ENCODE assay signal across 8 cellular contexts in genomic region chr17:49763735-49764558, GRCh38. TPM values are rescaled to one million over a fixed set of nuclear protein-coding genes. Genes with fewer than 3 reads are reported as not detected.
DNase-seq lines count a peak whose midpoint lies in the region; ATAC-seq and TF ChIP-seq lines count a peak whose summit lies in the region.

Gene FAM117A (minus strand): TSS chr17:49764131. CDS start chr17:49764087, 44 bp downstream.

- peak; percentile 92 for ATAC-seq in GM21717 (IDR thresholded peaks at IDR 0.05; ENCODE audit: unreplicated experiment)

- intact Hi-C loops in PC-9 (cut with micrococcal nuclease; ENCODE audit: unreplicated experiment), result loop anchor here (1.0 to 2.0 kb wide), 2 partner anchors 24 to 55 kb away; partner anchors contain the start of gene KAT7

- H3K4me1 ChIP-seq in PC-9 (replicated peaks; ENCODE audit: insufficient read depth) (peaks cover 4% of the 10 kb centered on the region; the same call in 1 of the 2 replicates), esophagus (ENCODE audit: control insufficient read depth in 2 of 2, insufficient read depth in 2 of 2, low read length in 1 of 2) (peaks cover 0 to 8% of the 10 kb centered on the region in 2 donors), mucosa of stomach (ENCODE audit: control insufficient read depth, insufficient read depth, low read length) (peaks cover 18% of the 10 kb centered on the region)

- DNase-seq in DMS53 (lab: John Stamatoyannopoulos, UW) (peak; percentile 100), PC-9 (peak; percentile 97 to 99), activated T-cell treated with anti-CD3 and anti-CD28 coated beads for 48 hours (ENCODE audit: low read depth) (peak; percentile 92)
- DNase-seq in Jurkat, Clone E6-1 (ENCODE audit: low read depth, low spot score), result peak; percentile 99
- DNase-seq in stimulated activated CD8-positive, alpha-beta memory T cell treated with anti-CD3 and anti-CD28 coated beads, Interleukin-4, amount 100 ng/mL, for 48 hours, result peak; percentile 96

- POLR2A ChIA-PET in PC-9 (lab: Charles Lee; ENCODE audit: unreplicated experiment), result interaction anchor here (0.5 to 1.2 kb wide), 16 partner anchors 17 to 1099 kb away, joined by 3 to 24 read pairs (median 4); partner anchors contain the start of genes KAT7, PHB1 and SLC35B1

- peak within 1 kb of the TSS; percentile 82 for H3K4me3 ChIP-seq in Jurkat, Clone E6-1 (ENCODE audit: low read length)
- H3K4me3 ChIP-seq in PC-9, result peak within 1 kb of the TSS; percentile 54
- H3K4me3 ChIP-seq in esophagus (ENCODE audit: low read depth in 1 of 2, low read length in 2 of 2), result peak within 1 kb of the TSS; percentile 72 to 91
- H3K4me3 ChIP-seq in mucosa of stomach (ENCODE audit: low read length), result peak within 1 kb of the TSS; percentile 58

- H3F3A ChIP-seq in PC-9 (ENCODE audit: insufficient read depth, low read depth), result 0 out of 2 replicates have a peak, but pooled peaks cover 8% of the 10 kb centered on the region

- H4K20me1 ChIP-seq in PC-9 (ENCODE audit: insufficient read depth), result no peaks in the 10 kb centered on the region

- no peaks in the 10 kb centered on the region for H3K79me2 ChIP-seq in PC-9 (ENCODE audit: low read depth)

- H3K27ac ChIP-seq in PC-9 (no peak within 1 kb of the TSS), esophagus (ENCODE audit: low read depth in 2 of 2, low read length in 1 of 2) (peak within 1 kb of the TSS; percentile 64 to 69)

- BruUV-seq in PC-9 (replicated peaks; lab: Mats Ljungman, UMichigan), result no TSS peak

- H3K36me3 ChIP-seq in PC-9 (ENCODE audit: low read depth) (no peaks in the 10 kb centered on the region), esophagus (ENCODE audit: control insufficient read depth in 2 of 2, insufficient read depth in 2 of 2, low read length in 1 of 2) (no peaks in the 10 kb centered on the region), mucosa of stomach (ENCODE audit: control insufficient read depth, insufficient read depth, low read length) (no peaks in the 10 kb centered on the region)

- H3K9me3 ChIP-seq in PC-9 (ENCODE audit: insufficient read depth, low read depth) (no peaks in the 10 kb centered on the region), esophagus (ENCODE audit: control insufficient read depth in 2 of 2, insufficient read depth in 1 of 2, low read depth in 1 of 2, low read length in 1 of 2) (no peaks in the 10 kb centered on the region), mucosa of stomach (ENCODE audit: control insufficient read depth, low read length) (no peaks in the 10 kb centered on the region)

- WGBS in esophagus, 2 donors, result 0 to 1% methylated on average over 48 to 53 of the region's 53 CpGs

- H2AFZ ChIP-seq in PC-9, result peak within 1 kb of the TSS; percentile 61

- H3K4me2 ChIP-seq in PC-9, result peak within 1 kb of the TSS; percentile 79

- TF ChIP-seq CTCF in PC-9 (conservative IDR thresholded peaks at IDR 0.05), result no peak; the same call in 1 of the 2 replicates

- H3K27me3 ChIP-seq in PC-9 (ENCODE audit: insufficient read depth, low read depth) (no peaks in the 10 kb centered on the region), esophagus (ENCODE audit: control insufficient read depth in 1 of 2, insufficient read depth in 2 of 2, low read length in 2 of 2) (no peaks in the 10 kb centered on the region), mucosa of stomach (ENCODE audit: control insufficient read depth, insufficient read depth, low read length) (no peaks in the 10 kb centered on the region)

- CTCF ChIA-PET in PC-9 (lab: Charles Lee), result interaction anchor here (0.6 to 0.8 kb wide), 4 partner anchors 46 to 617 kb away, joined by 3 to 7 read pairs (median 4); no protein-coding TSS in a partner anchor

- H3K9ac ChIP-seq in mucosa of stomach (ENCODE audit: low read length), result peak within 1 kb of the TSS; percentile 57

- H3K9me2 ChIP-seq in PC-9 (ENCODE audit: insufficient read depth), result no peaks in the 10 kb centered on the region

RNA-seq across cellular contexts. Expression of gene FAM117A, which starts in this region (rescaled TPM):
- 30.8 TPM for polyA plus RNA-seq in Jurkat, Clone E6-1 (2012; ENCODE audit: insufficient read depth, insufficient read length)
- 12.7 and 15.0 TPM in 2 replicates for total RNA-seq in PC-9 (2021)
- 1 to 10 TPM; 4.8 to 5.9 TPM for polyA plus RNA-seq in esophagus
